ENCODE assay signal across 8 cellular contexts in genomic region chr10:92240289-92241157, GRCh38. TPM values are rescaled to one million over a fixed set of nuclear protein-coding genes. Genes with fewer than 3 reads are reported as not detected.
DNase-seq lines count a peak whose midpoint lies in the region; ATAC-seq and TF ChIP-seq lines count a peak whose summit lies in the region.

No MANE protein-coding gene starts in this region.

- no peaks in the 10 kb centered on the region for H3K9me3 ChIP-seq in ascending aorta
- H3K9me3 ChIP-seq in ovary = no peaks in the 10 kb centered on the region

- H3K4me3 ChIP-seq in ascending aorta (peak overlapping the region; percentile 70 to 73), ovary (peak overlapping the region; percentile 49)

- no peak for TF ChIP-seq EP300 in ovary (IDR thresholded peaks at IDR 0.05)

- peak; percentile 19 for TF ChIP-seq POLR2A in ovary (IDR thresholded peaks at IDR 0.05)

- H3K27ac ChIP-seq in ascending aorta (peak overlapping the region; percentile 57 to 64), ovary (peak overlapping the region; percentile 81 to 89)

- H3K4me1 ChIP-seq in ascending aorta = peaks cover 0 to 16% of the 10 kb centered on the region in 2 donors
- peaks cover 6% of the 10 kb centered on the region for H3K4me1 ChIP-seq in ovary (ENCODE audit: insufficient read depth)

- peak; percentile 67 for DNase-seq in DMS53 treated with DMSO at 0.1 percent for 48 hours (lab: John Stamatoyannopoulos, UW; ENCODE audit: unreplicated experiment)
- DNase-seq in KG1 (lab: John Stamatoyannopoulos, UW) = peak; percentile 66
- peak; percentile 42 to 53 for DNase-seq in SHP77 (lab: John Stamatoyannopoulos, UW)
- peak; percentile 10 to 71 for DNase-seq in ascending aorta (ENCODE audit: low spot score in 2 of 2)
- peak; percentile 41 for DNase-seq in left cardiac atrium
- peak in 4 of 5 donors; percentile 46 to 65 (median 50) for DNase-seq in ovary
- no peak for DNase-seq in cortex of kidney (lab: John Stamatoyannopoulos, UW)

- no peaks in the 10 kb centered on the region for H3K27me3 ChIP-seq in ascending aorta
- no peaks in the 10 kb centered on the region for H3K27me3 ChIP-seq in ovary

- ATAC-seq in GM21447 (IDR thresholded peaks at IDR 0.05; ENCODE audit: unreplicated experiment) (peak; percentile 72), left cardiac atrium (peak; percentile 73 to 79)

- no peaks in the 10 kb centered on the region for H3K36me3 ChIP-seq in ascending aorta
- no peaks in the 10 kb centered on the region for H3K36me3 ChIP-seq in ovary

- WGBS in ovary, 3 donors = 0 to 1% (median 0%) methylated on average over 28 of the region's 28 CpGs

- intact Hi-C loops in ascending aorta (cut with DNase I) (loop anchor here (1.0 kb wide), 1 partner anchor 51 kb away; the partner anchor contains the start of genes CPEB3 and MARCHF5), left cardiac atrium (cut with DNase I) (no loop called here), ovary (cut with DNase I) (no loop called here)

- no peak for TF ChIP-seq CTCF in ascending aorta (IDR thresholded peaks at IDR 0.05)
- no peak for TF ChIP-seq CTCF in ovary (IDR thresholded peaks at IDR 0.05)

RNA-seq across cellular contexts. Expression of gene CPEB3, which starts 50.4 kb away (rescaled TPM):
- 2.8 TPM for total RNA-seq in ascending aorta
- 10 to 100 TPM in 1 of 2 donors, 1 to 10 TPM in 1; 7.4 to 11.4 TPM for total RNA-seq in left cardiac atrium
- 1 to 10 TPM; 4.8 to 6.6 (median 5.7) TPM for total RNA-seq in ovary
- 1 to 10 TPM; 2.3 TPM for polyA plus RNA-seq in ovary

RNA-seq across cellular contexts. Expression of gene MARCHF5, which starts 50.4 kb away (rescaled TPM):
- total RNA-seq in ascending aorta = 5.5 TPM
- 10 to 100 TPM; 27.6 to 34.3 TPM for total RNA-seq in left cardiac atrium
- total RNA-seq in ovary = 10 to 100 TPM; 15.4 to 44.1 (median 36.4) TPM
- polyA plus RNA-seq in ovary = 10 to 100 TPM; 21.8 to 30.0 TPM
